ENCODE assay signal across 8 cellular contexts in genomic region chr1:111690306-111690617, GRCh38. TPM values are rescaled to one million over a fixed set of nuclear protein-coding genes. Genes with fewer than 3 reads are reported as not detected.
DNase-seq lines count a peak whose midpoint lies in the region; ATAC-seq and TF ChIP-seq lines count a peak whose summit lies in the region.

No MANE protein-coding gene starts in this region.

- no peaks in the 10 kb centered on the region; the same call in 1 of the 2 replicates for H4K20me1 ChIP-seq in KMS-11 (ENCODE audit: insufficient read depth)

- H3K4me1 ChIP-seq in KMS-11 (ENCODE audit: low read depth, poor library complexity, severe bottlenecking), result peaks cover 25% of the 10 kb centered on the region

- ATAC-seq in HG03196 (IDR thresholded peaks at IDR 0.05; ENCODE audit: unreplicated experiment), result no peak

- no peaks in the 10 kb centered on the region for H3K27me3 ChIP-seq in KMS-11 (ENCODE audit: insufficient read depth, low read depth)

- DNase-seq in AG20443 (ENCODE audit: low spot score) (peak; percentile 61), choroid plexus epithelial cell (ENCODE audit: low read depth) (peak; percentile 98), mucosa of gallbladder (ENCODE audit: low spot score) (peak; percentile 63), NCI-H187 (lab: John Stamatoyannopoulos, UW) (no peak), T-helper 9 cell (no peak), NCI-H524 treated with DMSO at 0.1 percent for 48 hours (lab: John Stamatoyannopoulos, UW) (no peak)

- H3K4me2 ChIP-seq in KMS-11, result 0 out of 2 replicates have a peak overlapping the region, but pooled peaks have one; percentile 5

- TF ChIP-seq CTCF in KMS-11 (conservative IDR thresholded peaks at IDR 0.05; ENCODE audit: low read depth, low read length), result no peak
- TF ChIP-seq CTCF in choroid plexus epithelial cell (conservative IDR thresholded peaks at IDR 0.05; ENCODE audit: low read depth, low read length), result no peak

- no peak overlapping the region for H3K27ac ChIP-seq in KMS-11

- H3K9ac ChIP-seq in KMS-11, result no peak overlapping the region

- no peak overlapping the region for H3K4me3 ChIP-seq in KMS-11 (IDR thresholded peaks at IDR 0.05; ENCODE audit: insufficient read depth, low read depth, low read length)
- no peak overlapping the region for H3K4me3 ChIP-seq in choroid plexus epithelial cell (ENCODE audit: low read depth, low read length)

- no peak overlapping the region for H2AFZ ChIP-seq in KMS-11 (ENCODE audit: low read depth)

- no peaks in the 10 kb centered on the region for H3K36me3 ChIP-seq in KMS-11 (ENCODE audit: insufficient read depth)

- peaks cover 27% of the 10 kb centered on the region; the same call in 1 of the 2 replicates for H3K79me2 ChIP-seq in KMS-11 (ENCODE audit: insufficient read depth, low read depth)

RNA-seq across cellular contexts. Expression of gene INKA2, which starts 48.9 kb away (rescaled TPM):
- 4.9 TPM for total RNA-seq in mucosa of gallbladder

Comparison
In these comparisons a context has a peak if more than half of its experiments do, and no peak if none do; other contexts are left out.
1. DNase-seq: peak in AG20443 (single experiment), choroid plexus epithelial cell (single experiment) and mucosa of gallbladder (single experiment); none in NCI-H187 (0 of 2), T-helper 9 cell (single experiment) and NCI-H524 treated with DMSO at 0.1 percent for 48 hours (single experiment).